In genomic region chr16:11705311-11705710, GRCh38 we compare ENCODE assay signal across 15 cellular contexts. TPM values are rescaled to one million over a fixed set of nuclear protein-coding genes. Genes with fewer than 3 reads are reported as not detected.
DNase-seq lines count a peak whose midpoint lies in the region; ATAC-seq and TF ChIP-seq lines count a peak whose summit lies in the region.
"Had no signal": no experiment of that assay in that cellular context is flagged by ENCODE, and none has a peak within 500 bp of the region (broad histone marks: within the 10 kb centered on the region; RNA-seq: fewer than 3 reads in every experiment).

No MANE protein-coding gene starts in this region.

- ATAC-seq in Right ventricle myocardium superior (ENCODE audit: poor library complexity): no peak
- no peak for ATAC-seq in PC-3
- no peak for ATAC-seq in GM18861 (IDR thresholded peaks at IDR 0.05; ENCODE audit: unreplicated experiment)
- no peak for ATAC-seq in GM21576 (IDR thresholded peaks at IDR 0.05; ENCODE audit: unreplicated experiment)

- CTCF ChIA-PET in PC-3 (lab: Charles Lee): no interaction called here

- no peak overlapping the region for H3K9ac ChIP-seq in PC-3 (ENCODE audit: low read length)
- H3K9ac ChIP-seq: BLaER1 had no signal

- H3K79me2 ChIP-seq in PC-3 (ENCODE audit: low read length): no peaks in the 10 kb centered on the region

- peak overlapping the region; percentile 9 for H3K27ac Mint-ChIP-seq in type B pancreatic cell

- H3K9me3 ChIP-seq in left ventricle myocardium inferior (replicated peaks): no peaks in the 10 kb centered on the region
- no peaks in the 10 kb centered on the region for H3K9me3 ChIP-seq in PC-3 (ENCODE audit: low read length)
- H3K9me3 ChIP-seq: BLaER1 had no signal

- H3K9me2 ChIP-seq in PC-3 (replicated peaks; ENCODE audit: low read length): no peaks in the 10 kb centered on the region

- no peaks in the 10 kb centered on the region for H3K27me3 ChIP-seq in left ventricle myocardium inferior (ENCODE audit: low read depth)
- H3K27me3 ChIP-seq in PC-3 (ENCODE audit: low read length): no peaks in the 10 kb centered on the region
- H3K27me3 ChIP-seq: BLaER1 had no signal

- H3K27me3 Mint-ChIP-seq in type B pancreatic cell: no peaks in the 10 kb centered on the region

- H3F3A ChIP-seq in PC-3 (ENCODE audit: low read length, unreplicated experiment): no peaks in the 10 kb centered on the region

- no peak overlapping the region for H2AFZ ChIP-seq in PC-3 (ENCODE audit: low read length)

- H3K9me3 Mint-ChIP-seq in type B pancreatic cell: no peaks in the 10 kb centered on the region

- TF ChIP-seq CTCF in left ventricle myocardium inferior (IDR thresholded peaks at IDR 0.05; ENCODE audit: borderline replicate concordance) (no peak), PC-3 (conservative IDR thresholded peaks at IDR 0.05; ENCODE audit: low read depth, low read length) (no peak), type B pancreatic cell (conservative IDR thresholded peaks at IDR 0.05) (no peak)

- peaks cover 9% of the 10 kb centered on the region for H3K4me1 Mint-ChIP-seq in type B pancreatic cell (ENCODE audit: unreplicated experiment)

- no peaks in the 10 kb centered on the region for H4K20me1 ChIP-seq in PC-3 (ENCODE audit: low read length)

- H3K36me3 Mint-ChIP-seq in type B pancreatic cell: peaks cover 21% of the 10 kb centered on the region

- TSS peak; percentile 9 for BruUV-seq in PC-3 (replicated peaks; lab: Mats Ljungman, UMichigan)

- intact Hi-C loops in left ventricle myocardium inferior (cut with micrococcal nuclease) (no loop called here), Right ventricle myocardium superior (cut with DNase I) (no loop called here), PC-3 (cut with micrococcal nuclease) (no loop called here)

- DNase-seq in left ventricle myocardium inferior (no peak), Right ventricle myocardium superior (no peak), PC-3 (no peak), midbrain (lab: John Stamatoyannopoulos, UW) (peak; percentile 32), type B pancreatic cell (ENCODE audit: extremely low spot score, unreplicated experiment) (no peak), NCI-H524 treated with DMSO at 0.1 percent for 48 hours (lab: John Stamatoyannopoulos, UW) (no peak)
- DNase-seq: DND-41, GDM1, NCI-H1105, NCI-H1694 treated with DMSO at 0.1 percent for 48 hours, NCI-H345, NCI-H526 treated with DMSO at 0.1 percent for 48 hours had no signal

- POLR2A ChIA-PET in PC-3 (lab: Charles Lee; ENCODE audit: unreplicated experiment): no interaction called here

- H3K4me3 Mint-ChIP-seq in type B pancreatic cell: no peak overlapping the region

- H3K4me2 ChIP-seq in PC-3 (ENCODE audit: low read length): no peak overlapping the region
- H3K4me2 ChIP-seq: BLaER1 had no signal

- H3K4me1 ChIP-seq in left ventricle myocardium inferior: peaks cover 56% of the 10 kb centered on the region
- H3K4me1 ChIP-seq in PC-3 (ENCODE audit: insufficient read depth, low read length): peaks cover 9% of the 10 kb centered on the region; the same call in 1 of the 2 replicates

- H3K4me3 ChIP-seq in left ventricle myocardium inferior (no peak overlapping the region), PC-3 (ENCODE audit: low read length) (no peak overlapping the region)
- H3K4me3 ChIP-seq: BLaER1 had no signal

- peaks cover 17% of the 10 kb centered on the region for H3K36me3 ChIP-seq in left ventricle myocardium inferior
- no peaks in the 10 kb centered on the region; the same call in 1 of the 2 replicates for H3K36me3 ChIP-seq in PC-3 (ENCODE audit: low read depth, low read length)

- H3K27ac ChIP-seq in left ventricle myocardium inferior (replicated peaks): peak overlapping the region; percentile 86
- H3K27ac ChIP-seq in PC-3 (ENCODE audit: low read length): no peak overlapping the region
- H3K27ac ChIP-seq: BLaER1 had no signal

RNA-seq across cellular contexts. Expression of gene SNN, which starts 37.1 kb away (rescaled TPM):
- 28.2 TPM for total RNA-seq in left ventricle myocardium inferior
- 28.3 TPM for total RNA-seq in Right ventricle myocardium superior
- 4.3 and 5.4 TPM in 2 replicates for total RNA-seq in PC-3 (2014; rRNA removed)
- total RNA-seq in type B pancreatic cell (ENCODE audit: low replicate concordance): 23.8 and 44.0 TPM in 2 replicates

RNA-seq across cellular contexts. Expression of gene TXNDC11, which starts 37.3 kb away (rescaled TPM):
- total RNA-seq in left ventricle myocardium inferior: 23.9 TPM
- 18.6 TPM for total RNA-seq in Right ventricle myocardium superior
- total RNA-seq in PC-3 (2014; rRNA removed): 20.2 and 26.6 TPM in 2 replicates
- total RNA-seq in type B pancreatic cell (ENCODE audit: low replicate concordance): 26.7 and 39.0 TPM in 2 replicates
